ENCODE assay signal across 29 cellular contexts in genomic region chr3:196772897-196773296, GRCh38. TPM values are rescaled to one million over a fixed set of nuclear protein-coding genes. Genes with fewer than 3 reads are reported as not detected.
A peak's percentile ranks its signal among the peaks of the same experiment; 100 is the strongest.
DNase-seq lines count a peak whose midpoint lies in the region; ATAC-seq and TF ChIP-seq lines count a peak whose summit lies in the region.
"Had no signal": no experiment of that assay in that cellular context is flagged by ENCODE, and none has a peak within 500 bp of the region (broad histone marks: within the 10 kb centered on the region; RNA-seq: fewer than 3 reads in every experiment).

No MANE protein-coding gene starts in this region.

- H3K9me3 Mint-ChIP-seq in natural killer cell: no peaks in the 10 kb centered on the region
- H3K9me3 Mint-ChIP-seq in natural killer cell treated with Interleukin-12 subunit alpha and Interleukin-12 subunit beta and Interleukin-15 and Interleukin-18, amount 100 ng/mL, for 72 hours: no peaks in the 10 kb centered on the region
- no peaks in the 10 kb centered on the region for H3K9me3 Mint-ChIP-seq in effector memory CD8-positive, alpha-beta T cell

- H3K4me1 Mint-ChIP-seq in natural killer cell: peaks cover 57 to 59% of the 10 kb centered on the region in 2 donors
- peaks cover 47 to 48% of the 10 kb centered on the region in 2 donors for H3K4me1 Mint-ChIP-seq in natural killer cell treated with Interleukin-12 subunit alpha and Interleukin-12 subunit beta and Interleukin-15 and Interleukin-18, amount 100 ng/mL, for 72 hours (ENCODE audit: low read depth in 2 of 2)
- peaks cover 39 to 59% of the 10 kb centered on the region in 2 donors for H3K4me1 Mint-ChIP-seq in effector memory CD8-positive, alpha-beta T cell (ENCODE audit: low read depth in 2 of 2)

- intact Hi-C loops in natural killer cell (cut with micrococcal nuclease) (no loop called here), ascending aorta (cut with DNase I) (no loop called here)

- DNase-seq in natural killer cell (no peak), pons (ENCODE audit: low spot score) (peak; percentile 95), NCI-H1930 (lab: John Stamatoyannopoulos, UW) (no peak), NCI-H510A treated with DMSO at 0.1 percent for 48 hours (lab: John Stamatoyannopoulos, UW) (no peak), ascending aorta (ENCODE audit: low spot score in 2 of 2) (no peak), HuH-7 (ENCODE audit: low spot score) (no peak)
- no peak for DNase-seq in natural killer cell treated with Interleukin-12 subunit alpha and Interleukin-12 subunit beta and Interleukin-15 and Interleukin-18, amount 100 ng/mL, for 72 hours (ENCODE audit: low spot score)
- DNase-seq in effector memory CD8-positive, alpha-beta T cell: no peak
- DNase-seq: ACHN; activated CD4-positive, alpha-beta T cell treated with anti-CD3 and anti-CD28 coated beads, Interleukin-2, amount 10 ng/mL, durations not matched to agents 7 days and 5 days; activated CD8-positive, alpha-beta memory T cell treated with anti-CD3 and anti-CD28 coated beads, Interleukin-2, amount 50 U/mL, for 4 hours; activated gamma-delta T cell treated with Interleukin-2 at 50 U/mL for 16 hours; central memory CD4-positive, alpha-beta T cell; DMS79; effector CD4-positive, alpha-beta T cell; left cardiac atrium; mesendoderm; NCI-H1048; NCI-H2029; NCI-H345; nephron progenitor cell; PC-3; SHP77 treated with DMSO at 0.1 percent for 48 hours; stimulated activated CD4-positive, alpha-beta T cell treated with anti-CD3 and anti-CD28 coated beads, Interleukin-4, amount 100 ng/mL, for 24 hours; T-helper 1 cell had no signal

- no peak for ATAC-seq in natural killer cell
- no peak for ATAC-seq in natural killer cell treated with Interleukin-12 subunit alpha and Interleukin-12 subunit beta and Interleukin-15 and Interleukin-18, amount 100 ng/mL, for 72 hours
- no peak for ATAC-seq in effector memory CD8-positive, alpha-beta T cell (replicated peaks)
- ATAC-seq: gastroesophageal sphincter, left cardiac atrium, PC-3 had no signal

- H3K4me3 ChIP-seq in ascending aorta: no peak overlapping the region
- H3K4me3 ChIP-seq: esophagus muscularis mucosa, gastroesophageal sphincter, HAP-1, prostate gland had no signal

- H3K27me3 ChIP-seq in ascending aorta: no peaks in the 10 kb centered on the region
- H3K27me3 ChIP-seq: esophagus muscularis mucosa, gastroesophageal sphincter had no signal

- TF ChIP-seq CTCF in natural killer cell (IDR thresholded peaks at IDR 0.05) (no peak), ascending aorta (IDR thresholded peaks at IDR 0.05) (no peak)

- peak overlapping the region; percentile 66 for H3K27ac Mint-ChIP-seq in natural killer cell
- H3K27ac Mint-ChIP-seq in natural killer cell treated with Interleukin-12 subunit alpha and Interleukin-12 subunit beta and Interleukin-15 and Interleukin-18, amount 100 ng/mL, for 72 hours: peak overlapping the region in 1 of 2 donors; percentile 24
- peak overlapping the region; percentile 85 to 89 for H3K27ac Mint-ChIP-seq in effector memory CD8-positive, alpha-beta T cell
- H3K27ac Mint-ChIP-seq: activated CD4-positive, alpha-beta T cell treated with anti-CD3 and anti-CD28 coated beads, Interleukin-2, amount 10 ng/mL, durations not matched to agents 7 days and 5 days had no signal

- H3K4me1 ChIP-seq in ascending aorta: no peaks in the 10 kb centered on the region
- H3K4me1 ChIP-seq: prostate gland had no signal

- no peak overlapping the region for H3K4me3 Mint-ChIP-seq in natural killer cell
- no peak overlapping the region for H3K4me3 Mint-ChIP-seq in natural killer cell treated with Interleukin-12 subunit alpha and Interleukin-12 subunit beta and Interleukin-15 and Interleukin-18, amount 100 ng/mL, for 72 hours
- H3K4me3 Mint-ChIP-seq in effector memory CD8-positive, alpha-beta T cell: peak overlapping the region in 1 of 2 donors; percentile 45
- H3K4me3 Mint-ChIP-seq: activated CD4-positive, alpha-beta T cell treated with anti-CD3 and anti-CD28 coated beads, Interleukin-2, amount 10 ng/mL, durations not matched to agents 7 days and 5 days; nephron progenitor cell had no signal

- H3K36me3 ChIP-seq in ascending aorta: no peaks in the 10 kb centered on the region
- H3K36me3 ChIP-seq: gastroesophageal sphincter, HAP-1, prostate gland had no signal

- H3K27ac ChIP-seq in ascending aorta: no peak overlapping the region
- H3K27ac ChIP-seq: prostate gland had no signal

- H3K36me3 Mint-ChIP-seq in natural killer cell: no peaks in the 10 kb centered on the region
- no peaks in the 10 kb centered on the region for H3K36me3 Mint-ChIP-seq in natural killer cell treated with Interleukin-12 subunit alpha and Interleukin-12 subunit beta and Interleukin-15 and Interleukin-18, amount 100 ng/mL, for 72 hours
- no peaks in the 10 kb centered on the region for H3K36me3 Mint-ChIP-seq in effector memory CD8-positive, alpha-beta T cell (ENCODE audit: insufficient read depth)

- H3K9me3 ChIP-seq in ascending aorta: no peaks in the 10 kb centered on the region
- H3K9me3 ChIP-seq: esophagus muscularis mucosa, gastroesophageal sphincter, HAP-1, prostate gland had no signal

- H3K27me3 Mint-ChIP-seq in natural killer cell (ENCODE audit: low read depth in 2 of 2): no peaks in the 10 kb centered on the region
- H3K27me3 Mint-ChIP-seq in natural killer cell treated with Interleukin-12 subunit alpha and Interleukin-12 subunit beta and Interleukin-15 and Interleukin-18, amount 100 ng/mL, for 72 hours: no peaks in the 10 kb centered on the region
- H3K27me3 Mint-ChIP-seq in effector memory CD8-positive, alpha-beta T cell: no peaks in the 10 kb centered on the region
- H3K27me3 Mint-ChIP-seq: activated CD4-positive, alpha-beta T cell treated with anti-CD3 and anti-CD28 coated beads, Interleukin-2, amount 10 ng/mL, durations not matched to agents 7 days and 5 days had no signal

RNA-seq across cellular contexts. Expression of gene PAK2, which starts 33.2 kb away (rescaled TPM):
- total RNA-seq in natural killer cell (10 to 100 TPM; 64.5 to 68.6 (median 66.4) TPM), ascending aorta (24.4 TPM)
- total RNA-seq in natural killer cell treated with Interleukin-12 subunit alpha and Interleukin-12 subunit beta and Interleukin-15 and Interleukin-18, amount 100 ng/mL, for 72 hours: 10 to 100 TPM; 70.1 to 83.3 TPM
